In genomic region chr2:240191001-240191400, GRCh38 we compare ENCODE assay signal across 28 cellular contexts. TPM values are rescaled to one million over a fixed set of nuclear protein-coding genes. Genes with fewer than 3 reads are reported as not detected.
DNase-seq lines count a peak whose midpoint lies in the region; ATAC-seq and TF ChIP-seq lines count a peak whose summit lies in the region.
"Had no signal": no experiment of that assay in that cellular context is flagged by ENCODE, and none has a peak within 500 bp of the region (broad histone marks: within the 10 kb centered on the region; RNA-seq: fewer than 3 reads in every experiment).

No MANE protein-coding gene starts in this region.

- peak; percentile 10 for DNase-seq in D341Med (ENCODE audit: low spot score)
- DNase-seq in RWPE2 (ENCODE audit: low spot score): peak; percentile 39
- peak; percentile 45 for DNase-seq in natural killer cell treated with Interleukin-12 subunit alpha and Interleukin-12 subunit beta and Interleukin-15 and Interleukin-18, amount 100 ng/mL, for 72 hours (ENCODE audit: low spot score)
- peak; percentile 48 to 73 for DNase-seq in suprapubic skin (ENCODE audit: low spot score in 2 of 2)
- no peak for DNase-seq in NCI-H446 treated with DMSO at 0.1 percent for 48 hours (lab: John Stamatoyannopoulos, UW)
- DNase-seq: C1 segment of cervical spinal cord; CD4-positive, alpha-beta memory T cell; COR-L47; DMS79; EL; GDM1; KBM-7; MV-4-11; NCI-H1105; NCI-H146; NCI-H1930; NCI-H2107; NCI-H526 treated with DMSO at 0.1 percent for 48 hours; PC-9; SHP77 had no signal

- no peaks in the 10 kb centered on the region for H3K4me1 ChIP-seq in RWPE2 (ENCODE audit: insufficient read depth, poor library complexity, severe bottlenecking)
- no peaks in the 10 kb centered on the region for H3K4me1 ChIP-seq in suprapubic skin

- no peaks in the 10 kb centered on the region for H3K36me3 Mint-ChIP-seq in natural killer cell treated with Interleukin-12 subunit alpha and Interleukin-12 subunit beta and Interleukin-15 and Interleukin-18, amount 100 ng/mL, for 72 hours
- H3K36me3 Mint-ChIP-seq: CD4-positive, alpha-beta memory T cell had no signal

- H3K9me3 Mint-ChIP-seq in natural killer cell treated with Interleukin-12 subunit alpha and Interleukin-12 subunit beta and Interleukin-15 and Interleukin-18, amount 100 ng/mL, for 72 hours: no peaks in the 10 kb centered on the region

- no peak overlapping the region for H3K4me3 Mint-ChIP-seq in natural killer cell treated with Interleukin-12 subunit alpha and Interleukin-12 subunit beta and Interleukin-15 and Interleukin-18, amount 100 ng/mL, for 72 hours
- H3K4me3 Mint-ChIP-seq: CD4-positive, alpha-beta memory T cell had no signal

- H3K36me3 ChIP-seq in RWPE2 (ENCODE audit: low read depth): no peaks in the 10 kb centered on the region
- no peaks in the 10 kb centered on the region for H3K36me3 ChIP-seq in suprapubic skin

- TF ChIP-seq EP300 in suprapubic skin (IDR thresholded peaks at IDR 0.05): no peak

- no peak for TF ChIP-seq CTCF in RWPE2 (IDR thresholded peaks at IDR 0.05; ENCODE audit: poor library complexity, severe bottlenecking)
- no peak for TF ChIP-seq CTCF in suprapubic skin (IDR thresholded peaks at IDR 0.05)

- H3K4me3 ChIP-seq in RWPE2 (ENCODE audit: severe bottlenecking): no peak overlapping the region
- no peak overlapping the region for H3K4me3 ChIP-seq in suprapubic skin
- H3K4me3 ChIP-seq: GM12878, PC-9 had no signal

- ATAC-seq in RWPE2 (ENCODE audit: low read depth) (no peak), GM19455 (IDR thresholded peaks at IDR 0.05; ENCODE audit: unreplicated experiment) (no peak), GM21360 (IDR thresholded peaks at IDR 0.05; ENCODE audit: unreplicated experiment) (no peak)
- ATAC-seq in natural killer cell treated with Interleukin-12 subunit alpha and Interleukin-12 subunit beta and Interleukin-15 and Interleukin-18, amount 100 ng/mL, for 72 hours: no peak
- ATAC-seq: GM12878 had no signal

- peaks cover 10% of the 10 kb centered on the region for H3K27me3 ChIP-seq in RWPE2 (ENCODE audit: insufficient read depth, poor library complexity, severe bottlenecking)
- H3K27me3 ChIP-seq in suprapubic skin: peaks cover 39% of the 10 kb centered on the region

- H3K27ac ChIP-seq in RWPE2 (ENCODE audit: poor library complexity, severe bottlenecking) (no peak overlapping the region), suprapubic skin (no peak overlapping the region)
- H3K27ac ChIP-seq: PC-9 had no signal

- 96% methylated on average over 9 of the region's 15 CpGs for WGBS in suprapubic skin

- no peak overlapping the region for H3K27ac Mint-ChIP-seq in natural killer cell treated with Interleukin-12 subunit alpha and Interleukin-12 subunit beta and Interleukin-15 and Interleukin-18, amount 100 ng/mL, for 72 hours
- H3K27ac Mint-ChIP-seq: CD4-positive, alpha-beta memory T cell had no signal

- no peaks in the 10 kb centered on the region for H3K4me1 Mint-ChIP-seq in natural killer cell treated with Interleukin-12 subunit alpha and Interleukin-12 subunit beta and Interleukin-15 and Interleukin-18, amount 100 ng/mL, for 72 hours (ENCODE audit: low read depth in 2 of 2)
- H3K4me1 Mint-ChIP-seq: CD4-positive, alpha-beta memory T cell had no signal

- H3K27me3 Mint-ChIP-seq in natural killer cell treated with Interleukin-12 subunit alpha and Interleukin-12 subunit beta and Interleukin-15 and Interleukin-18, amount 100 ng/mL, for 72 hours: peaks cover 31 to 32% of the 10 kb centered on the region in 2 donors

- TF ChIP-seq POLR2A in suprapubic skin (IDR thresholded peaks at IDR 0.05): no peak

- H3K9me3 ChIP-seq in RWPE2 (ENCODE audit: severe bottlenecking) (peaks cover 6% of the 10 kb centered on the region), suprapubic skin (no peaks in the 10 kb centered on the region)

RNA-seq across cellular contexts. Expression of gene OTOS, which starts 50.5 kb away (rescaled TPM):
- not detected for total RNA-seq in natural killer cell treated with Interleukin-12 subunit alpha and Interleukin-12 subunit beta and Interleukin-15 and Interleukin-18, amount 100 ng/mL, for 72 hours
- total RNA-seq in suprapubic skin: not detected
- total RNA-seq: A673; CD4-positive, alpha-beta memory T cell; GM12878; LHCN-M2; MCF 10A; NCI-H460; PC-9; SK-MEL-5 had no signal

RNA-seq across cellular contexts. Expression of gene COPS9, which starts 54.9 kb away (rescaled TPM):
- 100 to 1,000 TPM; 117 to 131 TPM for total RNA-seq in natural killer cell treated with Interleukin-12 subunit alpha and Interleukin-12 subunit beta and Interleukin-15 and Interleukin-18, amount 100 ng/mL, for 72 hours
- 100 to 1,000 TPM in 3 of 4 donors, 10 to 100 TPM in 1; 30.6 to 178 (median 143) TPM for total RNA-seq in suprapubic skin
